21 cellular contexts compared by ENCODE assay signal in the genomic region with DNA sequence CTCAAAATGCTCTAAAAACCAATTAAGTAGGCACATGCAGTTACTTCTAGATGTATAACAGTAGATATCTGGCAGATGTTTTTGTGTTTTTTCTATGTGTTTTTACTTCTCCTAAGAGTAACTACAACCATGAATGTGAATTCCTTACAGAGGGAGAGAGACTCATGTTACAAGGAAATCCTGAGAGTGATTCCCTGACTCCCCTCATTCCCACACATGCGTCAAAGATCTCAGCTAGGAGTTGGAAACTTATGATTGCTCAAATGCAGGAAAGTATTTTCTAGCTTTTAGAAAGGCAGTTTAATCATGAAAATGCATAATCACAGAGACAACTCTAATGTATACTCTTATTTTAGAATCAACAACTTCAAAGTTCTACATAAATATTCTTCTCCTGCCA.
DNase-seq lines count a peak whose midpoint lies in the region; ATAC-seq and TF ChIP-seq lines count a peak whose summit lies in the region.
"Had no signal": no experiment of that assay in that cellular context is flagged by ENCODE, and none has a peak within 500 bp of the region (broad histone marks: within the 10 kb centered on the region; RNA-seq: fewer than 3 reads in every experiment).

No MANE protein-coding gene starts in this region.

- H3K36me3 Mint-ChIP-seq in T-helper 17 cell (ENCODE audit: low read depth) (peaks cover 2% of the 10 kb centered on the region), endothelial cell (ENCODE audit: low read depth, unreplicated experiment) (no peaks in the 10 kb centered on the region)

- H3K9me3 Mint-ChIP-seq in endothelial cell (ENCODE audit: unreplicated experiment) = no peaks in the 10 kb centered on the region
- H3K9me3 Mint-ChIP-seq: CD8-positive, alpha-beta memory T cell; H9; IgD-negative memory B cell had no signal

- TF ChIP-seq POLR2A in stomach (IDR thresholded peaks at IDR 0.05) = no peak

- H3K27me3 ChIP-seq in stomach (no peaks in the 10 kb centered on the region), aorta (ENCODE audit: control insufficient read depth in 1 of 2, insufficient read depth in 2 of 2, low read length in 1 of 2) (no peaks in the 10 kb centered on the region), BE2C (no peaks in the 10 kb centered on the region)
- H3K27me3 ChIP-seq: BLaER1 had no signal

- H3K4me1 ChIP-seq in stomach (no peaks in the 10 kb centered on the region), aorta (ENCODE audit: control insufficient read depth in 1 of 2, insufficient read depth in 2 of 2, low read length in 2 of 2) (peaks cover 0 to 3% of the 10 kb centered on the region in 2 donors), BE2C (no peaks in the 10 kb centered on the region)
- H3K4me1 ChIP-seq: A549, BLaER1 had no signal

- intact Hi-C loops in stomach (cut with DNase I; ENCODE audit: low total_unique reads) (no loop called here), aorta (cut with DNase I) (loop anchor here in 1 of 2 donors (10.0 kb wide), 1 partner anchor 192 kb away; no protein-coding TSS in a partner anchor)

- ATAC-seq in T-helper 17 cell (no peak), HG03442 (IDR thresholded peaks at IDR 0.05; ENCODE audit: unreplicated experiment) (no peak), aorta (ENCODE audit: low FRiP score) (no peak), HG03354 (IDR thresholded peaks at IDR 0.05; ENCODE audit: poor library complexity, severe bottlenecking, unreplicated experiment) (no peak)
- ATAC-seq: A549 had no signal

- H3K4me1 Mint-ChIP-seq in T-helper 17 cell = peaks cover 6% of the 10 kb centered on the region
- peaks cover 10% of the 10 kb centered on the region for H3K4me1 Mint-ChIP-seq in endothelial cell (ENCODE audit: unreplicated experiment)
- H3K4me1 Mint-ChIP-seq: CD8-positive, alpha-beta memory T cell; H9; IgD-negative memory B cell had no signal

- no peak for TF ChIP-seq CTCF in endothelial cell (IDR thresholded peaks at IDR 0.05; ENCODE audit: unreplicated experiment)
- TF ChIP-seq CTCF in stomach (IDR thresholded peaks at IDR 0.05) = no peak
- TF ChIP-seq CTCF in BE2C (IDR thresholded peaks at IDR 0.05; ENCODE audit: low read depth, low read length) = no peak

- H3K4me3 ChIP-seq in stomach (no peak overlapping the region), aorta (ENCODE audit: low read length in 2 of 2) (no peak overlapping the region), BE2C (ENCODE audit: low read depth, low read length) (no peak overlapping the region)
- H3K4me3 ChIP-seq: A549, BLaER1, PC-9 had no signal

- H3K9me3 ChIP-seq in T-helper 17 cell (ENCODE audit: control insufficient read depth, low read length, poor library complexity, severe bottlenecking) (no peaks in the 10 kb centered on the region), stomach (no peaks in the 10 kb centered on the region), aorta (ENCODE audit: control insufficient read depth, low read length) (no peaks in the 10 kb centered on the region), BE2C (no peaks in the 10 kb centered on the region)
- H3K9me3 ChIP-seq: A549, BLaER1 had no signal

- H3K27ac Mint-ChIP-seq in T-helper 17 cell (peak overlapping the region; percentile 24), endothelial cell (ENCODE audit: unreplicated experiment) (peak overlapping the region; percentile 85)
- H3K27ac Mint-ChIP-seq: CD8-positive, alpha-beta memory T cell; IgD-negative memory B cell had no signal

- peak overlapping the region in 3 of 5 donors; percentile 21 to 52 (median 47) for H3K27ac ChIP-seq in stomach
- H3K27ac ChIP-seq in aorta (ENCODE audit: low read depth in 1 of 2, low read length in 2 of 2) = peak overlapping the region in 1 of 2 donors; percentile 76
- H3K27ac ChIP-seq: A549, BLaER1, PC-9 had no signal

- no peak for TF ChIP-seq EP300 in stomach (IDR thresholded peaks at IDR 0.05)

- no peak for DNase-seq in T-helper 17 cell
- DNase-seq in endothelial cell (ENCODE audit: low spot score) = no peak
- DNase-seq in left kidney (ENCODE audit: low read depth, low spot score) = peak; percentile 71
- no peak for DNase-seq in stomach
- DNase-seq in aorta = no peak
- DNase-seq in BE2C = no peak
- DNase-seq: CD8-positive, alpha-beta memory T cell; DMS79 treated with DMSO at 0.1 percent for 48 hours; H9; Karpas-422; NCI-H1048; NCI-H1436; NCI-H1930; NCI-H226; NCI-H524; PC-9 had no signal

- 68 to 85% (median 78%) methylated on average over 1 of the region's 1 CpG for WGBS in stomach, 5 donors
- 14 to 19% methylated on average over 1 of the region's 1 CpG for WGBS in aorta, 2 donors

- H3K36me3 ChIP-seq in stomach (peaks cover 4 to 61% (median 45%) of the 10 kb centered on the region in 4 donors), aorta (ENCODE audit: control insufficient read depth in 1 of 2, insufficient read depth in 2 of 2, low read length in 1 of 2) (peaks cover 0 to 11% of the 10 kb centered on the region in 2 donors), BE2C (no peaks in the 10 kb centered on the region; the same call in 1 of the 2 replicates)

- H3K27me3 Mint-ChIP-seq in T-helper 17 cell (no peaks in the 10 kb centered on the region), endothelial cell (ENCODE audit: unreplicated experiment) (peaks cover 2% of the 10 kb centered on the region)
- H3K27me3 Mint-ChIP-seq: CD8-positive, alpha-beta memory T cell; IgD-negative memory B cell had no signal

- H3K4me3 Mint-ChIP-seq in T-helper 17 cell (no peak overlapping the region), endothelial cell (ENCODE audit: unreplicated experiment) (no peak overlapping the region)
- H3K4me3 Mint-ChIP-seq: CD8-positive, alpha-beta memory T cell; H9; IgD-negative memory B cell had no signal
